Comparison of ENCODE assay signal across 13 cellular contexts in the genomic region with DNA sequence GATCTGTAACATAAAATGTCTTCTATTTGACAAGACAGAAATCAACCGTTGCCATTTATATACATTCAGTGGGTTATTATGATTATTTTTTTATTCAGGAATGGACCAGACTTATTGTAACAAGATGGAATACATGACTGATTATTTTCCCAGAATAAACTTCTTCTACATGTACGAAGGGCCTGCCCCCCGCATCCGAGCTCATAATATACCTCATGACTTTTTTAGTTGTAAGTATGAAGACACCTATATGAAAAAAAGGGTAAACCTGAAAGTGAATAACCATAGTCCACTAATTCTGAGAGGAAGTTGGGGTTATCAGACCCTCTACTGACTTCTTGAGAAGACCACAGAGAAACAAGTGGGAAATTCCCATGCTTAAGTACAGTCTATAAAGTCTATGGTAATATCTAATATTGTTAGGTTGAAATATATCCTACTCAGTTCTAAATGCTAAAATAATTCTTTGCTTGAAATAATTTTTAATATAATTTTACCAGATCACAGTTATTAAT. TPM values are rescaled to one million over a fixed set of nuclear protein-coding genes. Genes with fewer than 3 reads are reported as not detected.
DNase-seq lines count a peak whose midpoint lies in the region; ATAC-seq, FAIRE-seq and TF ChIP-seq lines count a peak whose summit lies in the region.
"Had no signal": no experiment of that assay in that cellular context is flagged by ENCODE, and none has a peak within 500 bp of the region (broad histone marks: within the 10 kb centered on the region; RNA-seq: fewer than 3 reads in every experiment).

No MANE protein-coding gene starts in this region.

- H3K4me3 ChIP-seq in thyroid gland (replicated peaks in 1 of 3) = no peak overlapping the region
- no peak overlapping the region for H3K4me3 ChIP-seq in WERI-Rb-1 (ENCODE audit: low read depth, low read length)

- H3K4me1 ChIP-seq in thyroid gland = no peaks in the 10 kb centered on the region

- TF ChIP-seq POLR2A in GM12891 (IDR thresholded peaks at IDR 0.05; ENCODE audit: low read depth, low read length) (no peak), thyroid gland (IDR thresholded peaks at IDR 0.05) (no peak)

- 91 to 94% methylated on average over 4 of the region's 4 CpGs for WGBS in thyroid gland, 2 donors

- no peak for DNase-seq in GM12891 (ENCODE audit: insufficient read length, low spot score)
- DNase-seq in NCI-H774 (lab: John Stamatoyannopoulos, UW) = no peak
- no peak for DNase-seq in thyroid gland
- DNase-seq in WERI-Rb-1 = no peak
- DNase-seq in NCI-H1105 (lab: John Stamatoyannopoulos, UW) = no peak
- DNase-seq: erythroblast, NCI-H2029 treated with DMSO at 0.1 percent for 48 hours had no signal

- TF ChIP-seq CTCF in thyroid gland (IDR thresholded peaks at IDR 0.05) = no peak
- no peak for TF ChIP-seq CTCF in WERI-Rb-1 (IDR thresholded peaks at IDR 0.05; ENCODE audit: low read depth, low read length)

- FAIRE-seq in GM12891 (lab: Jason Lieb, UNC) = no peak

- H3K36me3 ChIP-seq in thyroid gland (no peaks in the 10 kb centered on the region), WERI-Rb-1 (no peaks in the 10 kb centered on the region)

- no peak overlapping the region for H3K27ac ChIP-seq in thyroid gland
- H3K27ac ChIP-seq in WERI-Rb-1 = no peak overlapping the region
- H3K27ac ChIP-seq: C4-2B had no signal

- intact Hi-C loops in thyroid gland (cut with DNase I) = no loop called here

- ATAC-seq in GM19328 (IDR thresholded peaks at IDR 0.05; ENCODE audit: unreplicated experiment) (peak; percentile 50), HG02798 (IDR thresholded peaks at IDR 0.05; ENCODE audit: poor library complexity, unreplicated experiment) (peak; percentile 64), HG03571 (IDR thresholded peaks at IDR 0.05; ENCODE audit: unreplicated experiment) (peak; percentile 67)

- no peaks in the 10 kb centered on the region for H3K27me3 ChIP-seq in thyroid gland
- no peaks in the 10 kb centered on the region for H3K27me3 ChIP-seq in WERI-Rb-1 (ENCODE audit: insufficient read depth, low read depth, severe bottlenecking)

- H3K9me3 ChIP-seq in thyroid gland (no peaks in the 10 kb centered on the region), WERI-Rb-1 (ENCODE audit: severe bottlenecking) (no peaks in the 10 kb centered on the region)

TF ChIP-seq in GM12891, 5 proteins besides CTCF, POLR2A, EP300 and RAD21:
- TF ChIP-seq SPI1 (IDR thresholded peaks at IDR 0.05; ENCODE audit: low read depth, low read length) (peak; percentile 64), POU2F2 (IDR thresholded peaks at IDR 0.05; ENCODE audit: low read depth, low read length) (peak; percentile 65; the same call in 1 of the 2 replicates), POLR2AphosphoS5 (IDR thresholded peaks at IDR 0.05; ENCODE audit: low read depth, low read length) (no peak), PAX5 (IDR thresholded peaks at IDR 0.05; ENCODE audit: insufficient read depth, low read length, severe bottlenecking) (peak; percentile 60), TAF1 (IDR thresholded peaks at IDR 0.05; ENCODE audit: low read depth, low read length) (no peak)

RNA-seq across cellular contexts. Expression of a gene that starts 15.9 kb away (rescaled TPM):
- not detected for polyA plus RNA-seq in GM12891 (2012; ENCODE audit: low read depth, missing spikeins)
- total RNA-seq in thyroid gland = not detected
- total RNA-seq: HT1080, temporal lobe had no signal

RNA-seq across cellular contexts. Expression of a gene that starts 25.5 kb away (rescaled TPM):
- not detected for polyA plus RNA-seq in GM12891 (2012; ENCODE audit: low read depth, missing spikeins)
- total RNA-seq in thyroid gland = under 1 TPM in 1 of 4 donors, not detected in 3; 0.75 TPM
- total RNA-seq: HT1080, temporal lobe had no signal

RNA-seq across cellular contexts. Expression of a gene that starts 48.2 kb away (rescaled TPM):
- not detected for polyA plus RNA-seq in GM12891 (2012; ENCODE audit: low read depth, missing spikeins)
- total RNA-seq in thyroid gland = 1 to 10 TPM in 1 of 4 donors, under 1 TPM in 3; 0.29 to 2.1 (median 0.85) TPM

RNA-seq across cellular contexts. Expression of a gene that starts 57.3 kb away (rescaled TPM):
- 7.5 TPM for polyA plus RNA-seq in GM12891 (2012; ENCODE audit: low read depth, missing spikeins)
- 10 to 100 TPM; 42.6 to 54.7 (median 46.7) TPM for total RNA-seq in thyroid gland
